In the genomic region with DNA sequence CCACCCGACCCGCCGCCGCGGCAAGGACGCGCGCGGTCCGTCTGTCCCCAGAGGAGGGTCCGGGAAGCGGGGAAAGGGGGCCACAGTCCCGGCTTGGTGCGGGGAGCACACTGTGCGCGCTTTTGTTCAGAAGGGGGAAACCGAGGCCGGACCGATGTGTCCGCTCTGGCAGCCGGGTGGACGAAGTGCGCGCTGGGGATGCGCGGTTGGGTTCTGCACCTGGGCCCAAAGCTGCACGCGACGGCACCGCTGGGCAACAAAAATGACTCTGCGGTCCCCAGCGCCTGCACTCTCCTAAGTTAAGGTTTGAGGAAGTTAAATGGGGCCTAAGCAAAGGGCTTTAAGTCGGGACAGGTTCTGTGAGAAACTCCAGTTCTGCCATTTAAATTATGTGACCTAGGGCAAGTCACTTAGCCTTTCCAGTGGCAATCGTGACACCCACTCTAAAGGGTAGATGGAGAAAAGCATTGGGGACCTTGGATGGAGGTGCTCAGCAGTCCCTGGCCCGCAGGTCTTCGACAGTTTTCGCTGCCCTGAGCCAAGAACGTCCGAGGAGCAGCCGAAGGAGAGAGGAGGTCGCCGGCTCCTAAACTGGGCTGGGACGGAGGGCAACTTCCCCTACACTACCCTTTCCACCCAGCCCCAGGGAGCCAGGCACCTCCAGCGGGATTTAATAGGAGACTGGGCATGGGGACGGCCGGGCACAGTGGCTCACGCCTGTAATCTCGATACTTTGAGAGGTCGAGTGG, we compare ENCODE assay signal across 8 cellular contexts. TPM values are rescaled to one million over a fixed set of nuclear protein-coding genes. Genes with fewer than 3 reads are reported as not detected.
A peak's percentile ranks its signal among the peaks of the same experiment; 100 is the strongest.
DNase-seq lines count a peak whose midpoint lies in the region; ATAC-seq and TF ChIP-seq lines count a peak whose summit lies in the region.

No MANE protein-coding gene starts in this region.

- peak overlapping the region; percentile 70 to 92 (median 87) for H3K4me3 ChIP-seq in fibroblast of lung (replicated peaks in 1 of 4; ENCODE audit: control extremely low read depth in 1 of 4, insufficient read depth in 1 of 4, low read depth in 3 of 4, low read length in 4 of 4)

- peak overlapping the region; percentile 78 for H3K9ac ChIP-seq in fibroblast of lung (ENCODE audit: insufficient read depth, low read length)

- peak; percentile 8 for DNase-seq in DMS79 treated with DMSO at 0.1 percent for 48 hours (lab: John Stamatoyannopoulos, UW)
- no peak for DNase-seq in DMS79 (lab: John Stamatoyannopoulos, UW)
- DNase-seq in KG1 (lab: John Stamatoyannopoulos, UW), result peak; percentile 55
- DNase-seq in activated CD4-positive, alpha-beta T cell treated with anti-CD3 and anti-CD28 coated beads, Interleukin-2, amount 50 U/mL, for 48 hours, result peak; percentile 33 to 46
- DNase-seq in fibroblast of lung (ENCODE audit: low read depth in 2 of 2), result peak in 1 of 2 donors; percentile 17
- DNase-seq in naive B cell, result peak; percentile 73
- DNase-seq in NCI-H2107 (lab: John Stamatoyannopoulos, UW), result no peak

- H4K20me1 ChIP-seq in fibroblast of lung (ENCODE audit: control insufficient read depth, extremely low read depth, insufficient read depth, low read length), result no peaks in the 10 kb centered on the region

- H3K36me3 Mint-ChIP-seq in naive B cell, result no peaks in the 10 kb centered on the region

- peak overlapping the region; percentile 94 to 100 (median 98) for H3K27ac Mint-ChIP-seq in naive B cell

- H3K36me3 ChIP-seq in fibroblast of lung (ENCODE audit: control insufficient read depth, insufficient read depth, low read length), result no peaks in the 10 kb centered on the region

- H3K4me3 Mint-ChIP-seq in naive B cell, result peak overlapping the region; percentile 88 to 99 (median 98)

- no peaks in the 10 kb centered on the region for H3K27me3 Mint-ChIP-seq in naive B cell

- no peaks in the 10 kb centered on the region for H3K9me3 ChIP-seq in fibroblast of lung (ENCODE audit: control insufficient read depth, insufficient read depth, low read depth, low read length)

- H3K27me3 ChIP-seq in fibroblast of lung (ENCODE audit: control insufficient read depth, insufficient read depth, low read length), result no peaks in the 10 kb centered on the region

- H3K4me2 ChIP-seq in fibroblast of lung (ENCODE audit: extremely low read depth, insufficient read depth, low read length), result peak overlapping the region; percentile 91

- peaks cover 21 to 50% (median 41%) of the 10 kb centered on the region in 3 donors for H3K4me1 Mint-ChIP-seq in naive B cell

- peaks cover 10% of the 10 kb centered on the region for H3K4me1 ChIP-seq in fibroblast of lung (ENCODE audit: control insufficient read depth, extremely low read depth, insufficient read depth, low read length)

- no peaks in the 10 kb centered on the region for H3K9me3 Mint-ChIP-seq in naive B cell

- ATAC-seq in GM21576 (IDR thresholded peaks at IDR 0.05; ENCODE audit: unreplicated experiment) (peak; percentile 7), naive B cell (ENCODE audit: low read depth in 2 of 2) (peak; percentile 43 to 52)

- H3K79me2 ChIP-seq in fibroblast of lung (ENCODE audit: control insufficient read depth, insufficient read depth, low read length), result peaks cover 10% of the 10 kb centered on the region

- TF ChIP-seq CTCF in fibroblast of lung (conservative IDR thresholded peaks at IDR 0.05 in 1 of 2, IDR thresholded peaks at IDR 0.05 in 1 of 2; ENCODE audit: low read depth in 1 of 2, low read length in 2 of 2), result no peak

- H2AFZ ChIP-seq in fibroblast of lung (ENCODE audit: low read length), result peak overlapping the region; percentile 89

- peak overlapping the region; percentile 92 for H3K27ac ChIP-seq in fibroblast of lung (ENCODE audit: insufficient read depth, low read length)

RNA-seq across cellular contexts. Expression of gene ACBD5, which starts 0.5 kb away (rescaled TPM):
- total RNA-seq in fibroblast of lung, result 22.3 and 29.6 TPM in 2 replicates
- polyA plus RNA-seq in fibroblast of lung (16.9 and 21.3 TPM in 2 replicates), naive B cell (ENCODE audit: low read depth in 6 of 6) (10 to 100 TPM in 5 of 6 donors, 1 to 10 TPM in 1; 8.1 to 16.1 (median 12.0) TPM)
- polyA plus RNA-seq in fibroblast of lung (2012), result 13.0 and 14.1 TPM in 2 replicates
- 3.4 and 4.5 TPM in 2 replicates for polyA minus RNA-seq in fibroblast of lung (ENCODE audit: low replicate concordance)

Comparison
In these comparisons a context has a peak if more than half of its experiments do, and no peak if none do; other contexts are left out.
1. DNase-seq: peak in DMS79 treated with DMSO at 0.1 percent for 48 hours (single experiment), KG1 (single experiment), activated CD4-positive, alpha-beta T cell treated with anti-CD3 and anti-CD28 coated beads, Interleukin-2, amount 50 U/mL, for 48 hours (2 of 2) and naive B cell (single experiment); none in DMS79 (single experiment) and NCI-H2107 (single experiment).